Comparison of ENCODE assay signal across 1 cellular context in the genomic region with DNA sequence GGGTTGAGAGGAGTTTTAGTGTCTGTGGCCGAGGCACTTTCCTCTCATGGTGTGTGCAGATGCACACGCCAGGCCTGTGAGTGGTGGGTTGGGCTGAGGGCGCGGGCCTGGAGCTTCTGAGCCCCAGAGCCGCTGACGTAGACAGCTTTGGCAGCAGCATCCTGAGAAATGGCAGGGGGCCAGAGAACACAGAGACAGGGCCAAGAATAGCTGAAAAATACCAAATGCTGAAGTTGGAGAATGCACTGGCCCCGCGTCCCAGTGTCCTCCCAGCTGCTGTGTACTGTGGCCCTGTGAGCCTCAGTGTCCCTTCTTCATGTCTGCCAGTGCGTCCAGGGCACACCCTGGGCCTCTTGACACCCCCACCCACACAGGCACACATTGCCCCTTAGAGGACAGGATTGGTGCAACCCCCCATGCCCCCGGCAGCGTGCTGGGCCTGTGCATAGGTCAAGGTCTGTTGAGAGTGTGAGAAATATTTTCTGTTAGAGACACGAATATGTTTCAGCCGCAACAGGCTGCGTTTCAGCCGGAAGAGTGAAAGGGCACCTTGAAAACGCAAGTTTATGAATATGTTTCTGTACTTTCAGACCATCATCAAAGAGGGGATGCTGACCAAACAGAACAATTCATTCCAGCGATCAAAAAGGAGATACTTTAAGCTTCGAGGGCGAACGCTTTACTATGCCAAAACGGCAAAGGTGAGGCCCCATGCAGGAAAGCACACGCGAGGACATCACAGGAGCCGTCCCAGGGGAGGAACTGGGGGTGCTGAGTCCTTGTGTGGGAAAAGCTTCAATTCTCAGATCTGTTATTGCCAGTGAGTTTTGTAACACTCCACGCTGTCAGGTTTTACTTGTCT.
TF ChIP-seq lines count a peak whose summit lies in the region.

No MANE protein-coding gene starts in this region.

TF ChIP-seq in HepG2, 621 proteins besides CTCF, POLR2A, EP300 and RAD21 (continued from another document and continues in another):
- TF ChIP-seq, protein P1, sequence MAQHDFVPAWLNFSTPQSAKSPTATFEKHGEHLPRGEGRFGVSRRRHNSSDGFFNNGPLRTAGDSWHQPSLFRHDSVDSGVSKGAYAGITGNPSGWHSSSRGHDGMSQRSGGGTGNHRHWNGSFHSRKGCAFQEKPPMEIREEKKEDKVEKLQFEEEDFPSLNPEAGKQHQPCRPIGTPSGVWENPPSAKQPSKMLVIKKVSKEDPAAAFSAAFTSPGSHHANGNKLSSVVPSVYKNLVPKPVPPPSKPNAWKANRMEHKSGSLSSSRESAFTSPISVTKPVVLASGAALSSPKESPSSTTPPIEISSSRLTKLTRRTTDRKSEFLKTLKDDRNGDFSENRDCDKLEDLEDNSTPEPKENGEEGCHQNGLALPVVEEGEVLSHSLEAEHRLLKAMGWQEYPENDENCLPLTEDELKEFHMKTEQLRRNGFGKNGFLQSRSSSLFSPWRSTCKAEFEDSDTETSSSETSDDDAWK (CRISPR knock-in tag; IDR thresholded peaks at IDR 0.05), result no peak
- 0 out of 2 replicates have a peak, but pooled peaks have one; percentile 49 for TF ChIP-seq ZFP90 (CRISPR knock-in tag; IDR thresholded peaks at IDR 0.05; ENCODE audit: borderline replicate concordance)
- TF ChIP-seq, protein P2, sequence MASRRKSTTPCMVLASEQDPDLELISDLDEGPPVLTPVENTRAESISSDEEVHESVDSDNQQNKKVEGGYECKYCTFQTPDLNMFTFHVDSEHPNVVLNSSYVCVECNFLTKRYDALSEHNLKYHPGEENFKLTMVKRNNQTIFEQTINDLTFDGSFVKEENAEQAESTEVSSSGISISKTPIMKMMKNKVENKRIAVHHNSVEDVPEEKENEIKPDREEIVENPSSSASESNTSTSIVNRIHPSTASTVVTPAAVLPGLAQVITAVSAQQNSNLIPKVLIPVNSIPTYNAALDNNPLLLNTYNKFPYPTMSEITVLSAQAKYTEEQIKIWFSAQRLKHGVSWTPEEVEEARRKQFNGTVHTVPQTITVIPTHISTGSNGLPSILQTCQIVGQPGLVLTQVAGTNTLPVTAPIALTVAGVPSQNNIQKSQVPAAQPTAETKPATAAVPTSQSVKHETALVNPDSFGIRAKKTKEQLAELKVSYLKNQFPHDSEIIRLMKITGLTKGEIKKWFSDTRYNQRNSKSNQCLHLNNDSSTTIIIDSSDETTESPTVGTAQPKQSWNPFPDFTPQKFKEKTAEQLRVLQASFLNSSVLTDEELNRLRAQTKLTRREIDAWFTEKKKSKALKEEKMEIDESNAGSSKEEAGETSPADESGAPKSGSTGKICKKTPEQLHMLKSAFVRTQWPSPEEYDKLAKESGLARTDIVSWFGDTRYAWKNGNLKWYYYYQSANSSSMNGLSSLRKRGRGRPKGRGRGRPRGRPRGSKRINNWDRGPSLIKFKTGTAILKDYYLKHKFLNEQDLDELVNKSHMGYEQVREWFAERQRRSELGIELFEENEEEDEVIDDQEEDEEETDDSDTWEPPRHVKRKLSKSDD (CRISPR knock-in tag; IDR thresholded peaks at IDR 0.05; ENCODE audit: low read depth), result peak; percentile 79; the same call in 1 of the 2 replicates
- no peak for TF ChIP-seq GLI4 (CRISPR knock-in tag; IDR thresholded peaks at IDR 0.05; ENCODE audit: borderline replicate concordance)
- TF ChIP-seq ZNF782 (CRISPR knock-in tag; IDR thresholded peaks at IDR 0.05; ENCODE audit: borderline replicate concordance), result 0 out of 2 replicates have a peak, but pooled peaks have one; percentile 1
- TF ChIP-seq ZNF335 (CRISPR knock-in tag; IDR thresholded peaks at IDR 0.05), result 0 out of 2 replicates have a peak, but pooled peaks have one; percentile 19
- TF ChIP-seq, protein P3, sequence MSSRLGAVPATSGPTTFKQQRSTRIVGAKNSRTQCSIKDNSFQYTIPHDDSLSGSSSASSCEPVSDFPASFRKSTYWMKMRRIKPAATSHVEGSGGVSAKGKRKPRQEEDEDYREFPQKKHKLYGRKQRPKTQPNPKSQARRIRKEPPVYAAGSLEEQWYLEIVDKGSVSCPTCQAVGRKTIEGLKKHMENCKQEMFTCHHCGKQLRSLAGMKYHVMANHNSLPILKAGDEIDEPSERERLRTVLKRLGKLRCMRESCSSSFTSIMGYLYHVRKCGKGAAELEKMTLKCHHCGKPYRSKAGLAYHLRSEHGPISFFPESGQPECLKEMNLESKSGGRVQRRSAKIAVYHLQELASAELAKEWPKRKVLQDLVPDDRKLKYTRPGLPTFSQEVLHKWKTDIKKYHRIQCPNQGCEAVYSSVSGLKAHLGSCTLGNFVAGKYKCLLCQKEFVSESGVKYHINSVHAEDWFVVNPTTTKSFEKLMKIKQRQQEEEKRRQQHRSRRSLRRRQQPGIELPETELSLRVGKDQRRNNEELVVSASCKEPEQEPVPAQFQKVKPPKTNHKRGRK (CRISPR knock-in tag; IDR thresholded peaks at IDR 0.05), result 0 out of 2 replicates have a peak, but pooled peaks have one; percentile 36
- TF ChIP-seq HIVEP1 (CRISPR knock-in tag; IDR thresholded peaks at IDR 0.05), result no peak
- TF ChIP-seq, protein P4, sequence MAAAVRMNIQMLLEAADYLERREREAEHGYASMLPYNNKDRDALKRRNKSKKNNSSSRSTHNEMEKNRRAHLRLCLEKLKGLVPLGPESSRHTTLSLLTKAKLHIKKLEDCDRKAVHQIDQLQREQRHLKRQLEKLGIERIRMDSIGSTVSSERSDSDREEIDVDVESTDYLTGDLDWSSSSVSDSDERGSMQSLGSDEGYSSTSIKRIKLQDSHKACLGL (CRISPR knock-in tag; IDR thresholded peaks at IDR 0.05), result no peak
- no peak for TF ChIP-seq ZNF101 (CRISPR knock-in tag; IDR thresholded peaks at IDR 0.05; ENCODE audit: borderline replicate concordance, low read depth)
- TF ChIP-seq GZF1 (CRISPR knock-in tag; IDR thresholded peaks at IDR 0.05), result no peak
- TF ChIP-seq, protein P5, sequence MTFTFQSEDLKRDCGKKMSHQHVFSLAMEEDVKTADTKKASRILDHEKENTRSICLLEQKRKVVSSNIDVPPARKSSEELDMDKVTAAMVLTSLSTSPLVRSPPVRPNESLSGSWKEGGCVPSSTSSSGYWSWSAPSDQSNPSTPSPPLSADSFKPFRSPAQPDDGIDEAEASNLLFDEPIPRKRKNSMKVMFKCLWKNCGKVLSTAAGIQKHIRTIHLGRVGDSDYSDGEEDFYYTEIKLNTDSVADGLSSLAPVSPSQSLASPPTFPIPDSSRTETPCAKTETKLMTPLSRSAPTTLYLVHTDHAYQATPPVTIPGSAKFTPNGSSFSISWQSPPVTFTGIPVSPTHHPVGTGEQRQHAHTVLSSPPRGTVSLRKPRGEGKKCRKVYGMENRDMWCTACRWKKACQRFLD (CRISPR knock-in tag; IDR thresholded peaks at IDR 0.05; ENCODE audit: borderline replicate concordance), result no peak
- TF ChIP-seq, protein P6, sequence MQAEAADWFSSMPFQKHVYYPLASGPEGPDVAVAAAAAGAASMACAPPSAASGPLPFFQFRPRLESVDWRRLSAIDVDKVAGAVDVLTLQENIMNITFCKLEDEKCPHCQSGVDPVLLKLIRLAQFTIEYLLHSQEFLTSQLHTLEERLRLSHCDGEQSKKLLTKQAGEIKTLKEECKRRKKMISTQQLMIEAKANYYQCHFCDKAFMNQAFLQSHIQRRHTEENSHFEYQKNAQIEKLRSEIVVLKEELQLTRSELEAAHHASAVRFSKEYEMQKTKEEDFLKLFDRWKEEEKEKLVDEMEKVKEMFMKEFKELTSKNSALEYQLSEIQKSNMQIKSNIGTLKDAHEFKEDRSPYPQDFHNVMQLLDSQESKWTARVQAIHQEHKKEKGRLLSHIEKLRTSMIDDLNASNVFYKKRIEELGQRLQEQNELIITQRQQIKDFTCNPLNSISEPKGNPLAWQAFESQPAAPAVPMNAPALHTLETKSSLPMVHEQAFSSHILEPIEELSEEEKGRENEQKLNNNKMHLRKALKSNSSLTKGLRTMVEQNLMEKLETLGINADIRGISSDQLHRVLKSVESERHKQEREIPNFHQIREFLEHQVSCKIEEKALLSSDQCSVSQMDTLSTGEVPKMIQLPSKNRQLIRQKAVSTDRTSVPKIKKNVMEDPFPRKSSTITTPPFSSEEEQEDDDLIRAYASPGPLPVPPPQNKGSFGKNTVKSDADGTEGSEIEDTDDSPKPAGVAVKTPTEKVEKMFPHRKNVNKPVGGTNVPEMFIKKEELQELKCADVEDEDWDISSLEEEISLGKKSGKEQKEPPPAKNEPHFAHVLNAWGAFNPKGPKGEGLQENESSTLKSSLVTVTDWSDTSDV (CRISPR knock-in tag; IDR thresholded peaks at IDR 0.05), result no peak
- TF ChIP-seq ZNF773 (CRISPR knock-in tag; IDR thresholded peaks at IDR 0.05; ENCODE audit: borderline replicate concordance), result no peak
- TF ChIP-seq, protein P7, sequence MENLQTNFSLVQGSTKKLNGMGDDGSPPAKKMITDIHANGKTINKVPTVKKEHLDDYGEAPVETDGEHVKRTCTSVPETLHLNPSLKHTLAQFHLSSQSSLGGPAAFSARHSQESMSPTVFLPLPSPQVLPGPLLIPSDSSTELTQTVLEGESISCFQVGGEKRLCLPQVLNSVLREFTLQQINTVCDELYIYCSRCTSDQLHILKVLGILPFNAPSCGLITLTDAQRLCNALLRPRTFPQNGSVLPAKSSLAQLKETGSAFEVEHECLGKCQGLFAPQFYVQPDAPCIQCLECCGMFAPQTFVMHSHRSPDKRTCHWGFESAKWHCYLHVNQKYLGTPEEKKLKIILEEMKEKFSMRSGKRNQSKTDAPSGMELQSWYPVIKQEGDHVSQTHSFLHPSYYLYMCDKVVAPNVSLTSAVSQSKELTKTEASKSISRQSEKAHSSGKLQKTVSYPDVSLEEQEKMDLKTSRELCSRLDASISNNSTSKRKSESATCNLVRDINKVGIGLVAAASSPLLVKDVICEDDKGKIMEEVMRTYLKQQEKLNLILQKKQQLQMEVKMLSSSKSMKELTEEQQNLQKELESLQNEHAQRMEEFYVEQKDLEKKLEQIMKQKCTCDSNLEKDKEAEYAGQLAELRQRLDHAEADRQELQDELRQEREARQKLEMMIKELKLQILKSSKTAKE (CRISPR knock-in tag; IDR thresholded peaks at IDR 0.05; ENCODE audit: borderline replicate concordance), result 0 out of 2 replicates have a peak, but pooled peaks have one; percentile 19
- peak; percentile 87 for TF ChIP-seq ZMYM4 (CRISPR knock-in tag; IDR thresholded peaks at IDR 0.05)
- no peak for TF ChIP-seq ZSCAN31 (CRISPR knock-in tag; IDR thresholded peaks at IDR 0.05; ENCODE audit: low read depth)
- TF ChIP-seq HNRNPUL1 (IDR thresholded peaks at IDR 0.05; ENCODE audit: low read depth, low read length), result no peak
- TF ChIP-seq, protein P8, sequence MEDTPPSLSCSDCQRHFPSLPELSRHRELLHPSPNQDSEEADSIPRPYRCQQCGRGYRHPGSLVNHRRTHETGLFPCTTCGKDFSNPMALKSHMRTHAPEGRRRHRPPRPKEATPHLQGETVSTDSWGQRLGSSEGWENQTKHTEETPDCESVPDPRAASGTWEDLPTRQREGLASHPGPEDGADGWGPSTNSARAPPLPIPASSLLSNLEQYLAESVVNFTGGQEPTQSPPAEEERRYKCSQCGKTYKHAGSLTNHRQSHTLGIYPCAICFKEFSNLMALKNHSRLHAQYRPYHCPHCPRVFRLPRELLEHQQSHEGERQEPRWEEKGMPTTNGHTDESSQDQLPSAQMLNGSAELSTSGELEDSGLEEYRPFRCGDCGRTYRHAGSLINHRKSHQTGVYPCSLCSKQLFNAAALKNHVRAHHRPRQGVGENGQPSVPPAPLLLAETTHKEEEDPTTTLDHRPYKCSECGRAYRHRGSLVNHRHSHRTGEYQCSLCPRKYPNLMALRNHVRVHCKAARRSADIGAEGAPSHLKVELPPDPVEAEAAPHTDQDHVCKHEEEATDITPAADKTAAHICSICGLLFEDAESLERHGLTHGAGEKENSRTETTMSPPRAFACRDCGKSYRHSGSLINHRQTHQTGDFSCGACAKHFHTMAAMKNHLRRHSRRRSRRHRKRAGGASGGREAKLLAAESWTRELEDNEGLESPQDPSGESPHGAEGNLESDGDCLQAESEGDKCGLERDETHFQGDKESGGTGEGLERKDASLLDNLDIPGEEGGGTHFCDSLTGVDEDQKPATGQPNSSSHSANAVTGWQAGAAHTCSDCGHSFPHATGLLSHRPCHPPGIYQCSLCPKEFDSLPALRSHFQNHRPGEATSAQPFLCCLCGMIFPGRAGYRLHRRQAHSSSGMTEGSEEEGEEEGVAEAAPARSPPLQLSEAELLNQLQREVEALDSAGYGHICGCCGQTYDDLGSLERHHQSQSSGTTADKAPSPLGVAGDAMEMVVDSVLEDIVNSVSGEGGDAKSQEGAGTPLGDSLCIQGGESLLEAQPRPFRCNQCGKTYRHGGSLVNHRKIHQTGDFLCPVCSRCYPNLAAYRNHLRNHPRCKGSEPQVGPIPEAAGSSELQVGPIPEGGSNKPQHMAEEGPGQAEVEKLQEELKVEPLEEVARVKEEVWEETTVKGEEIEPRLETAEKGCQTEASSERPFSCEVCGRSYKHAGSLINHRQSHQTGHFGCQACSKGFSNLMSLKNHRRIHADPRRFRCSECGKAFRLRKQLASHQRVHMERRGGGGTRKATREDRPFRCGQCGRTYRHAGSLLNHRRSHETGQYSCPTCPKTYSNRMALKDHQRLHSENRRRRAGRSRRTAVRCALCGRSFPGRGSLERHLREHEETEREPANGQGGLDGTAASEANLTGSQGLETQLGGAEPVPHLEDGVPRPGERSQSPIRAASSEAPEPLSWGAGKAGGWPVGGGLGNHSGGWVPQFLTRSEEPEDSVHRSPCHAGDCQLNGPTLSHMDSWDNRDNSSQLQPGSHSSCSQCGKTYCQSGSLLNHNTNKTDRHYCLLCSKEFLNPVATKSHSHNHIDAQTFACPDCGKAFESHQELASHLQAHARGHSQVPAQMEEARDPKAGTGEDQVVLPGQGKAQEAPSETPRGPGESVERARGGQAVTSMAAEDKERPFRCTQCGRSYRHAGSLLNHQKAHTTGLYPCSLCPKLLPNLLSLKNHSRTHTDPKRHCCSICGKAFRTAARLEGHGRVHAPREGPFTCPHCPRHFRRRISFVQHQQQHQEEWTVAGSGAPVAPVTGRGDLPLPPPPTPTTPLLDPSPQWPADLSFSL (CRISPR knock-in tag; IDR thresholded peaks at IDR 0.05), result no peak; the same call in 1 of the 2 replicates
- no peak for TF ChIP-seq CHCHD3 (CRISPR knock-in tag; IDR thresholded peaks at IDR 0.05)
- peak; percentile 72; the same call in 1 of the 2 replicates for TF ChIP-seq FOXC1 (CRISPR knock-in tag; IDR thresholded peaks at IDR 0.05; ENCODE audit: borderline replicate concordance)
- peak; percentile 69; the same call in 1 of the 2 replicates for TF ChIP-seq CEBPG (CRISPR knock-in tag; IDR thresholded peaks at IDR 0.05)
- no peak for TF ChIP-seq TEAD2 (CRISPR knock-in tag; IDR thresholded peaks at IDR 0.05)
- TF ChIP-seq, protein P9, sequence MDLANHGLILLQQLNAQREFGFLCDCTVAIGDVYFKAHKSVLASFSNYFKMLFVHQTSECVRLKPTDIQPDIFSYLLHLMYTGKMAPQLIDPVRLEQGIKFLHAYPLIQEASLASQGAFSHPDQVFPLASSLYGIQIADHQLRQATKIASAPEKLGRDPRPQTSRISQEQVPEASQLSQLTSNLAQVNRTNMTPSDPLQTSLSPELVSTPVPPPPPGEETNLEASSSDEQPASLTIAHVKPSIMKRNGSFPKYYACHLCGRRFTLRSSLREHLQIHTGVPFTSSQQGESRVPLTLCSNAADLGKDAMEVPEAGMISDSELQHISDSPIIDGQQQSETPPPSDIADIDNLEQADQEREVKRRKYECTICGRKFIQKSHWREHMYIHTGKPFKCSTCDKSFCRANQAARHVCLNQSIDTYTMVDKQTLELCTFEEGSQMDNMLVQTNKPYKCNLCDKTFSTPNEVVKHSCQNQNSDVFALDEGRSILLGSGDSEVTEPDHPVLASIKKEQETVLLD (CRISPR knock-in tag; IDR thresholded peaks at IDR 0.05; ENCODE audit: low read depth), result no peak
- no peak for TF ChIP-seq SRSF9 (IDR thresholded peaks at IDR 0.05; ENCODE audit: borderline replicate concordance, insufficient read depth, low read depth, low read length, poor library complexity, severe bottlenecking)
- TF ChIP-seq ZNF737 (CRISPR knock-in tag; IDR thresholded peaks at IDR 0.05; ENCODE audit: borderline replicate concordance), result no peak
- TF ChIP-seq PRMT3 (CRISPR knock-in tag; IDR thresholded peaks at IDR 0.05; ENCODE audit: borderline replicate concordance, low read depth), result no peak
- no peak for TF ChIP-seq ZKSCAN1 (IDR thresholded peaks at IDR 0.05; ENCODE audit: low read length)
- TF ChIP-seq ZSCAN25 (CRISPR knock-in tag; IDR thresholded peaks at IDR 0.05), result no peak; the same call in 1 of the 2 replicates
- TF ChIP-seq ZBTB21 (CRISPR knock-in tag; IDR thresholded peaks at IDR 0.05), result no peak
- peak; percentile 64; the same call in 1 of the 2 replicates for TF ChIP-seq CREM (IDR thresholded peaks at IDR 0.05)
- TF ChIP-seq CREM (CRISPR knock-in tag; IDR thresholded peaks at IDR 0.05), result no peak
